ENCODE assay signal across 8 cellular contexts in the genomic region with DNA sequence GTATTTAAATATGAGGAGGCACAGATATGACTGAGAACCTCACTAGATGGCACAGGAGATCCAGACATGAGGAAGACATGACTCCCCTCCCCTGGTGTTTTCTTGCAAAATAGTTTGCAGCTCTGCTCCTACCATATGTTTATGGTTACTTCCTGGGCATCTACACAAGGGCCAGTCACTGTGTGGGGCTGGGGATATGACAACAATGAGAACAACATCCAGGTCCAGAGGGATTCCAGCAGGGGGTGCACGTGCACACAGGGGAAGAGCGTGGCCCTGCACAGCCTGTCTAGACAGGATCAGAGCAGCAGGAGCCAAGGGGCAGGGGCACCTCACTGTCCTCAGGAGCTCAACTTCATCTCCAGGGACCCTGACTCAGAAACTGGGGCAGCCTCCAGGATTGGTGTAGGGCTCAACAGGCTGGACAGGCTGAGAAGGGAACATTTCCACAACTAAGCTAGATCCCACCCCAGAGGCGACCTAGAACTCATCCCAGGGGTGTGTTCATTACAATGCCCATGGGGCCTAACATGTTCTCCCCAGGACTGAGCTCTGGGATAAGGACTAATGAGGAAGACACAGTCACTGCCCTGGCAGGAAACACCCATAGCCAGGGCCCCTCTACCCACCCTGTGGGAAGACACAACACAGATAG. TPM values are rescaled to one million over a fixed set of nuclear protein-coding genes. Genes with fewer than 3 reads are reported as not detected.
DNase-seq lines count a peak whose midpoint lies in the region; ATAC-seq, FAIRE-seq and TF ChIP-seq lines count a peak whose summit lies in the region.
"Not testable (repeated sequence)": the region's sequence is repeated elsewhere in the genome, so short reads cannot be mapped to it uniquely, and the experiment has no call there.

No MANE protein-coding gene starts in this region.

- H3K4me1 Mint-ChIP-seq in T-helper 2 cell treated with Interferon-gamma antibody and Interleukin-4, amounts not matched to agents 5 μg/mL and 100 μg/mL, for 36 hours (ENCODE audit: low read depth); activated T-cell treated with anti-CD3 and anti-CD28 coated beads, Interleukin-2, amount 50 U/mL, for 24 hours (ENCODE audit: low read depth): not testable (repeated sequence)

- CTCF ChIA-PET in A549 (lab: Yijun Ruan, JAX), result not testable (repeated sequence)

- not testable (repeated sequence) for H3K9me3 Mint-ChIP-seq in T-helper 2 cell treated with Interferon-gamma antibody and Interleukin-4, amounts not matched to agents 5 μg/mL and 100 μg/mL, for 36 hours; activated T-cell treated with anti-CD3 and anti-CD28 coated beads, Interleukin-2, amount 50 U/mL, for 24 hours

- TF ChIP-seq POLR2A in A549 (IDR thresholded peaks at IDR 0.05; ENCODE audit: low read length), result not testable (repeated sequence)

- ATAC-seq in A549, result peak; percentile 77 to 92

- TF ChIP-seq RAD21 in A549 (conservative IDR thresholded peaks at IDR 0.05 in 1 of 2, IDR thresholded peaks at IDR 0.05 in 1 of 2), result peak in 1 of 2 experiments; percentile 40; a peak in 3 of 5 replicates

- peak in 1 of 2 experiments; percentile 41 for DNase-seq in A549 (ENCODE audit: low read depth in 1 of 2, low spot score in 1 of 2)
- not testable (repeated sequence) for DNase-seq in GM06990 (ENCODE audit: extremely low read depth, insufficient read length)
- peak; percentile 39 for DNase-seq in NAMALWA (ENCODE audit: low spot score)
- peak; percentile 26 for DNase-seq in T-helper 2 cell treated with Interferon-gamma antibody and Interleukin-4, amounts not matched to agents 5 μg/mL and 100 μg/mL, for 36 hours (ENCODE audit: low spot score)
- peak; percentile 69 for DNase-seq in activated T-cell treated with anti-CD3 and anti-CD28 coated beads, Interleukin-2, amount 50 U/mL, for 24 hours
- peak; percentile 34 for DNase-seq in effector CD8-positive, alpha-beta T cell (lab: John Stamatoyannopoulos, UW)
- peak; percentile 24 for DNase-seq in left kidney (ENCODE audit: low read depth, low spot score)
- peak; percentile 24 to 35 for DNase-seq in stimulated activated CD4-positive, alpha-beta T cell treated with anti-CD3 and anti-CD28 coated beads, Interleukin-1b, Interleukin-23, amount 100 ng/mL, for 1 hour (ENCODE audit: low read depth in 2 of 2)

- not testable (repeated sequence) for FAIRE-seq in A549 (lab: Jason Lieb, UNC)

- H3K36me3 Mint-ChIP-seq in T-helper 2 cell treated with Interferon-gamma antibody and Interleukin-4, amounts not matched to agents 5 μg/mL and 100 μg/mL, for 36 hours (ENCODE audit: low read depth); activated T-cell treated with anti-CD3 and anti-CD28 coated beads, Interleukin-2, amount 50 U/mL, for 24 hours (ENCODE audit: low read depth): not testable (repeated sequence)

- not testable (repeated sequence) for H3K27ac ChIP-seq in A549

- not testable (repeated sequence) for H3K4me2 ChIP-seq in A549

- not testable (repeated sequence) for H3K4me3 Mint-ChIP-seq in T-helper 2 cell treated with Interferon-gamma antibody and Interleukin-4, amounts not matched to agents 5 μg/mL and 100 μg/mL, for 36 hours; activated T-cell treated with anti-CD3 and anti-CD28 coated beads, Interleukin-2, amount 50 U/mL, for 24 hours

- H3K4me1 ChIP-seq in A549, result not testable (repeated sequence)

- H3K36me3 ChIP-seq in GM06990 (ENCODE audit: control insufficient read depth, insufficient read depth, low read length), result not testable (repeated sequence)

- not testable (repeated sequence) for H3K9me3 ChIP-seq in A549

- not testable (repeated sequence) for H3K27ac Mint-ChIP-seq in T-helper 2 cell treated with Interferon-gamma antibody and Interleukin-4, amounts not matched to agents 5 μg/mL and 100 μg/mL, for 36 hours; activated T-cell treated with anti-CD3 and anti-CD28 coated beads, Interleukin-2, amount 50 U/mL, for 24 hours

- TF ChIP-seq EP300 in A549 (IDR thresholded peaks at IDR 0.05), result not testable (repeated sequence)

- POLR2A ChIA-PET in A549 (lab: Yijun Ruan, JAX), result not testable (repeated sequence)

- H3K27me3 ChIP-seq in GM06990 (replicated peaks; ENCODE audit: control insufficient read depth, insufficient read depth, low read length), result not testable (repeated sequence)

- not testable (repeated sequence) for H3K27me3 Mint-ChIP-seq in T-helper 2 cell treated with Interferon-gamma antibody and Interleukin-4, amounts not matched to agents 5 μg/mL and 100 μg/mL, for 36 hours (ENCODE audit: low read depth); activated T-cell treated with anti-CD3 and anti-CD28 coated beads, Interleukin-2, amount 50 U/mL, for 24 hours

- not testable (repeated sequence) for H3K4me3 ChIP-seq in A549; GM06990 (replicated peaks; ENCODE audit: low read depth, low read length)

- WGBS in A549 (ENCODE audit: missing lambda C conversion rate), result 20% methylated on average over 2 of the region's 3 CpGs

- peak; percentile 12; the same call in 1 of the 3 replicates for TF ChIP-seq CTCF in A549 (IDR thresholded peaks at IDR 0.05)
- TF ChIP-seq CTCF in GM06990 (IDR thresholded peaks at IDR 0.05; ENCODE audit: insufficient read depth, low read length, poor library complexity, severe bottlenecking), result peak; percentile 53

TF ChIP-seq in A549, 52 proteins besides CTCF, POLR2A, EP300 and RAD21:
- TF ChIP-seq SMC3 (IDR thresholded peaks at IDR 0.05), result 0 out of 3 replicates have a peak, but pooled peaks have one; percentile 10
TF ChIP-seq in A549: peak in this region for 1; not testable (repeated sequence) for 51.

RNA-seq across cellular contexts. Expression of gene DRICH1, which starts 4.6 kb away (rescaled TPM):
- 0.70 and 0.85 TPM in 2 replicates for polyA plus RNA-seq in A549 (2011; rRNA removed)
- 0.21 and 0.25 TPM in 2 replicates for polyA plus RNA-seq in A549 (2012; cell fraction: cytosol; rRNA removed)
- 0.78 and 0.84 TPM in 2 replicates for polyA plus RNA-seq in A549 (2012; cell fraction: nucleus; rRNA removed)
- polyA plus RNA-seq in A549 (2017; fragmentation: RNase III; extraction: RNeasy Plus Mini Kit Qiagen cat#74134 plus additional on column Dnase treatment), result 0.26 to 0.58 TPM (median 0.28 TPM) in 3 replicates
- polyA minus RNA-seq in A549 (2011; rRNA and poly(A)+ RNA removed), result 0.33 and 0.44 TPM in 2 replicates

RNA-seq across cellular contexts. Expression of gene IGLL1, which starts 47.4 kb away (rescaled TPM):
- polyA plus RNA-seq in A549 (2011; rRNA removed) (not detected in 2 replicates), A549 (2017; fragmentation: RNase III; extraction: RNeasy Plus Mini Kit Qiagen cat#74134 plus additional on column Dnase treatment) (not detected in 3 replicates)
- not detected in 2 replicates for polyA plus RNA-seq in A549 (2012; cell fraction: cytosol; rRNA removed)
- polyA plus RNA-seq in A549 (2012; cell fraction: nucleus; rRNA removed), result not detected in 2 replicates
- polyA minus RNA-seq in A549 (2011; rRNA and poly(A)+ RNA removed), result not detected in 2 replicates
